14 cellular contexts compared by ENCODE assay signal in the genomic region with DNA sequence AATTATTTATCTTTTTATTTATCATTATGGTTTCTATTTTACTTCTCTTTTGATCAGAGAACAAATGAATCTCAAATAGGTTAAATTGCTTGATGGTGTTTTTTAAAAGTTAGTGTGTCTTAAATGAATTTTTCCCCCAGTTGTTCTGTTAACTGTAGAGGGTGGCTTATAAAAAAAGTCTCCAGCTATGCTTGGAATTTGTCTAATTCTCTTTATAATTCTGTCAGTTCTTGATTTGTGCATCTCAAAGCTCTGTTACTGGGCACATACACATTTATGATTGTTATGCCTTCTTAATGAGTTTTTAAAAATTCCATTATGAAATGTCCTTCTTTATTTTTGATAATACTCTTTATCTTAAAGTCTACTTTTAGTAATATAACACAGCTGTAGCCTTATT. TPM values are rescaled to one million over a fixed set of nuclear protein-coding genes. Genes with fewer than 3 reads are reported as not detected.
A peak's percentile ranks its signal among the peaks of the same experiment; 100 is the strongest.
DNase-seq lines count a peak whose midpoint lies in the region; ATAC-seq and TF ChIP-seq lines count a peak whose summit lies in the region.
"Had no signal": no experiment of that assay in that cellular context is flagged by ENCODE, and none has a peak within 500 bp of the region (broad histone marks: within the 10 kb centered on the region; RNA-seq: fewer than 3 reads in every experiment).

No MANE protein-coding gene starts in this region.

- intact Hi-C loops in CD14-positive monocyte (cut with micrococcal nuclease), result no loop called here

- no peaks in the 10 kb centered on the region for H3K36me3 ChIP-seq in GM23338 (ENCODE audit: insufficient read depth)
- H3K36me3 ChIP-seq: BLaER1 treated with 17β-estradiol and CSF1 and Interleukin-3, amounts not matched to agents 10 nM and 100 nM had no signal

- no peaks in the 10 kb centered on the region for H3K27me3 ChIP-seq in GM23338 (ENCODE audit: insufficient read depth)
- H3K27me3 ChIP-seq: BLaER1 treated with 17β-estradiol and CSF1 and Interleukin-3, amounts not matched to agents 10 nM and 100 nM had no signal

- H3F3A ChIP-seq in GM23338 (replicated peaks; ENCODE audit: low read depth), result no peaks in the 10 kb centered on the region

- no peak overlapping the region for H2AFZ ChIP-seq in GM23338

- H4K20me1 ChIP-seq in GM23338 (replicated peaks; ENCODE audit: insufficient read depth), result no peaks in the 10 kb centered on the region
- H4K20me1 ChIP-seq: BLaER1 treated with 17β-estradiol and CSF1 and Interleukin-3, amounts not matched to agents 10 nM and 100 nM had no signal

- H3K27ac Mint-ChIP-seq in GM23338 (no peak overlapping the region), CD14-positive monocyte (no peak overlapping the region)
- H3K27ac Mint-ChIP-seq: HFFc6 had no signal

- TF ChIP-seq CTCF in GM23338 (conservative IDR thresholded peaks at IDR 0.05; ENCODE audit: low read depth in 2 of 2) (no peak), CD14-positive monocyte (IDR thresholded peaks at IDR 0.05) (no peak)

- H3K36me3 Mint-ChIP-seq in GM23338 (ENCODE audit: low read depth) (peaks cover 4% of the 10 kb centered on the region; the same call in 1 of the 3 replicates), CD14-positive monocyte (no peaks in the 10 kb centered on the region)

- no peak overlapping the region for H3K27ac ChIP-seq in GM23338 (ENCODE audit: low read depth)
- H3K27ac ChIP-seq: BLaER1 treated with 17β-estradiol and CSF1 and Interleukin-3, amounts not matched to agents 10 nM and 100 nM; KMS-11 had no signal

- ATAC-seq in GM23338 (no peak), SK-N-SH treated with all-trans-retinoic acid at 6 μM for 48 hours (peak; percentile 46), HG02938 (IDR thresholded peaks at IDR 0.05; ENCODE audit: unreplicated experiment) (no peak)
- ATAC-seq: Right ventricle myocardium inferior had no signal

- no peaks in the 10 kb centered on the region for H3K9me3 Mint-ChIP-seq in GM23338
- H3K9me3 Mint-ChIP-seq in CD14-positive monocyte, result peaks cover 0 to 2% (median 0%) of the 10 kb centered on the region in 7 donors
- H3K9me3 Mint-ChIP-seq: HFFc6 had no signal

- no peak overlapping the region for H3K4me3 ChIP-seq in GM23338
- H3K4me3 ChIP-seq: BLaER1 treated with 17β-estradiol and CSF1 and Interleukin-3, amounts not matched to agents 10 nM and 100 nM had no signal

- H3K27me3 Mint-ChIP-seq in GM23338 (ENCODE audit: insufficient read depth, low read depth, poor library complexity) (peaks cover 3% of the 10 kb centered on the region), CD14-positive monocyte (ENCODE audit: low read depth in 3 of 3) (peaks cover 0 to 6% (median 0%) of the 10 kb centered on the region in 3 donors)

- H3K4me3 Mint-ChIP-seq in GM23338, result no peak overlapping the region
- no peak overlapping the region for H3K4me3 Mint-ChIP-seq in CD14-positive monocyte

- no peak for DNase-seq in GM23338 (ENCODE audit: low spot score)
- DNase-seq in myocyte (ENCODE audit: low read depth), result peak; percentile 29
- DNase-seq in COLO829 (ENCODE audit: low spot score), result no peak
- DNase-seq in CD14-positive monocyte (ENCODE audit: low spot score), result no peak
- DNase-seq in middle frontal gyrus (ENCODE audit: extremely low spot score, low spot score), result no peak
- DNase-seq: NCI-H1930, NCI-H82 had no signal

- H3K4me2 ChIP-seq in GM23338, result 0 out of 2 replicates have a peak overlapping the region, but pooled peaks have one; percentile 27
- H3K4me2 ChIP-seq: BLaER1 treated with 17β-estradiol and CSF1 and Interleukin-3, amounts not matched to agents 10 nM and 100 nM; KMS-11 had no signal

- H3K4me1 Mint-ChIP-seq in GM23338 (peaks cover 25% of the 10 kb centered on the region), CD14-positive monocyte (no peaks in the 10 kb centered on the region)

- peaks cover 21% of the 10 kb centered on the region for H3K4me1 ChIP-seq in GM23338 (ENCODE audit: insufficient read depth)
- H3K4me1 ChIP-seq: BLaER1 treated with 17β-estradiol and CSF1 and Interleukin-3, amounts not matched to agents 10 nM and 100 nM had no signal

- no peaks in the 10 kb centered on the region for H3K9me2 ChIP-seq in GM23338 (ENCODE audit: insufficient read depth)

- peaks cover 92% of the 10 kb centered on the region for H3K79me2 ChIP-seq in GM23338 (replicated peaks; ENCODE audit: insufficient read depth)

TF ChIP-seq in GM23338, 12 proteins besides CTCF, POLR2A, EP300 and RAD21 (continues in another document):
- TF ChIP-seq JUNB (IDR thresholded peaks at IDR 0.05; ENCODE audit: unreplicated experiment) (no peak), STAT1 (IDR thresholded peaks at IDR 0.05; ENCODE audit: unreplicated experiment) (no peak)
- TF ChIP-seq, protein P1, sequence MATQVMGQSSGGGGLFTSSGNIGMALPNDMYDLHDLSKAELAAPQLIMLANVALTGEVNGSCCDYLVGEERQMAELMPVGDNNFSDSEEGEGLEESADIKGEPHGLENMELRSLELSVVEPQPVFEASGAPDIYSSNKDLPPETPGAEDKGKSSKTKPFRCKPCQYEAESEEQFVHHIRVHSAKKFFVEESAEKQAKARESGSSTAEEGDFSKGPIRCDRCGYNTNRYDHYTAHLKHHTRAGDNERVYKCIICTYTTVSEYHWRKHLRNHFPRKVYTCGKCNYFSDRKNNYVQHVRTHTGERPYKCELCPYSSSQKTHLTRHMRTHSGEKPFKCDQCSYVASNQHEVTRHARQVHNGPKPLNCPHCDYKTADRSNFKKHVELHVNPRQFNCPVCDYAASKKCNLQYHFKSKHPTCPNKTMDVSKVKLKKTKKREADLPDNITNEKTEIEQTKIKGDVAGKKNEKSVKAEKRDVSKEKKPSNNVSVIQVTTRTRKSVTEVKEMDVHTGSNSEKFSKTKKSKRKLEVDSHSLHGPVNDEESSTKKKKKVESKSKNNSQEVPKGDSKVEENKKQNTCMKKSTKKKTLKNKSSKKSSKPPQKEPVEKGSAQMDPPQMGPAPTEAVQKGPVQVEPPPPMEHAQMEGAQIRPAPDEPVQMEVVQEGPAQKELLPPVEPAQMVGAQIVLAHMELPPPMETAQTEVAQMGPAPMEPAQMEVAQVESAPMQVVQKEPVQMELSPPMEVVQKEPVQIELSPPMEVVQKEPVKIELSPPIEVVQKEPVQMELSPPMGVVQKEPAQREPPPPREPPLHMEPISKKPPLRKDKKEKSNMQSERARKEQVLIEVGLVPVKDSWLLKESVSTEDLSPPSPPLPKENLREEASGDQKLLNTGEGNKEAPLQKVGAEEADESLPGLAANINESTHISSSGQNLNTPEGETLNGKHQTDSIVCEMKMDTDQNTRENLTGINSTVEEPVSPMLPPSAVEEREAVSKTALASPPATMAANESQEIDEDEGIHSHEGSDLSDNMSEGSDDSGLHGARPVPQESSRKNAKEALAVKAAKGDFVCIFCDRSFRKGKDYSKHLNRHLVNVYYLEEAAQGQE (IDR thresholded peaks at IDR 0.05; ENCODE audit: unreplicated experiment), result no peak

TF ChIP-seq in SK-N-SH treated with all-trans-retinoic acid at 6 μM for 48 hours, 23 proteins besides CTCF, POLR2A, EP300 and RAD21:
- TF ChIP-seq, protein P2, sequence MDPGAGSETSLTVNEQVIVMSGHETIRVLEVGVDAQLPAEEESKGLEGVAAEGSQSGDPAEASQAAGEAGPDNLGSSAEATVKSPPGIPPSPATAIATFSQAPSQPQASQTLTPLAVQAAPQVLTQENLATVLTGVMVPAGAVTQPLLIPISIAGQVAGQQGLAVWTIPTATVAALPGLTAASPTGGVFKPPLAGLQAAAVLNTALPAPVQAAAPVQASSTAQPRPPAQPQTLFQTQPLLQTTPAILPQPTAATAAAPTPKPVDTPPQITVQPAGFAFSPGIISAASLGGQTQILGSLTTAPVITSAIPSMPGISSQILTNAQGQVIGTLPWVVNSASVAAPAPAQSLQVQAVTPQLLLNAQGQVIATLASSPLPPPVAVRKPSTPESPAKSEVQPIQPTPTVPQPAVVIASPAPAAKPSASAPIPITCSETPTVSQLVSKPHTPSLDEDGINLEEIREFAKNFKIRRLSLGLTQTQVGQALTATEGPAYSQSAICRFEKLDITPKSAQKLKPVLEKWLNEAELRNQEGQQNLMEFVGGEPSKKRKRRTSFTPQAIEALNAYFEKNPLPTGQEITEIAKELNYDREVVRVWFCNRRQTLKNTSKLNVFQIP (CRISPR knock-in tag; IDR thresholded peaks at IDR 0.05; ENCODE audit: borderline replicate concordance, low read depth), result no peak
- TF ChIP-seq BACH2 (CRISPR knock-in tag; IDR thresholded peaks at IDR 0.05; ENCODE audit: borderline replicate concordance), result no peak
- TF ChIP-seq, protein P3, sequence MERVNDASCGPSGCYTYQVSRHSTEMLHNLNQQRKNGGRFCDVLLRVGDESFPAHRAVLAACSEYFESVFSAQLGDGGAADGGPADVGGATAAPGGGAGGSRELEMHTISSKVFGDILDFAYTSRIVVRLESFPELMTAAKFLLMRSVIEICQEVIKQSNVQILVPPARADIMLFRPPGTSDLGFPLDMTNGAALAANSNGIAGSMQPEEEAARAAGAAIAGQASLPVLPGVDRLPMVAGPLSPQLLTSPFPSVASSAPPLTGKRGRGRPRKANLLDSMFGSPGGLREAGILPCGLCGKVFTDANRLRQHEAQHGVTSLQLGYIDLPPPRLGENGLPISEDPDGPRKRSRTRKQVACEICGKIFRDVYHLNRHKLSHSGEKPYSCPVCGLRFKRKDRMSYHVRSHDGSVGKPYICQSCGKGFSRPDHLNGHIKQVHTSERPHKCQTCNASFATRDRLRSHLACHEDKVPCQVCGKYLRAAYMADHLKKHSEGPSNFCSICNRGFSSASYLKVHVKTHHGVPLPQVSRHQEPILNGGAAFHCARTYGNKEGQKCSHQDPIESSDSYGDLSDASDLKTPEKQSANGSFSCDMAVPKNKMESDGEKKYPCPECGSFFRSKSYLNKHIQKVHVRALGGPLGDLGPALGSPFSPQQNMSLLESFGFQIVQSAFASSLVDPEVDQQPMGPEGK (CRISPR knock-in tag; IDR thresholded peaks at IDR 0.05; ENCODE audit: borderline replicate concordance), result 0 out of 2 replicates have a peak, but pooled peaks have one; percentile 9
- no peak for TF ChIP-seq ZNF8 (CRISPR knock-in tag; IDR thresholded peaks at IDR 0.05)
- TF ChIP-seq TOX (CRISPR knock-in tag; IDR thresholded peaks at IDR 0.05; ENCODE audit: borderline replicate concordance), result no peak

RNA-seq across cellular contexts. Expression of a gene that starts 58.0 kb away (rescaled TPM):
- 96.4 and 99.2 TPM in 2 replicates for total RNA-seq in GM23338 (2014; rRNA removed; shearing (Covaris generic))
- polyA plus RNA-seq in GM23338 (2016; fragmentation: Nextera tagmentation; extraction: Ambion mirVana) (28.9 and 35.3 TPM in 2 replicates), CD14-positive monocyte (not detected)
- total RNA-seq in myocyte, result not detected in 2 replicates
- not detected for polyA plus RNA-seq in myocyte (2012)
- total RNA-seq: HFFc6, NCI-H460, Right ventricle myocardium inferior had no signal

Comparison
In these comparisons a context has a peak if more than half of its experiments do, and no peak if none do; other contexts are left out.
1. RNA of a gene that starts 58.0 kb away (total RNA-seq): 96.4 to 99.2 TPM in GM23338; not detected in myocyte; every median in the first group is over 10 times any median in the second.